Comparison of ENCODE assay signal across 8 cellular contexts in genomic region chr5:115542651-115543364, GRCh38. TPM values are rescaled to one million over a fixed set of nuclear protein-coding genes. Genes with fewer than 3 reads are reported as not detected.
A peak's percentile ranks its signal among the peaks of the same experiment; 100 is the strongest.
DNase-seq lines count a peak whose midpoint lies in the region; ATAC-seq lines count a peak whose summit lies in the region.

No MANE protein-coding gene starts in this region.

- no peaks in the 10 kb centered on the region for H3K9me3 Mint-ChIP-seq in activated CD8-positive, alpha-beta T cell treated with anti-CD3 and anti-CD28 coated beads, Interleukin-2, amount 10 ng/mL, durations not matched to agents 7 days and 5 days (ENCODE audit: insufficient read depth)
- no peaks in the 10 kb centered on the region for H3K9me3 Mint-ChIP-seq in immature natural killer cell

- no peaks in the 10 kb centered on the region for H3K27me3 Mint-ChIP-seq in activated CD8-positive, alpha-beta T cell treated with anti-CD3 and anti-CD28 coated beads, Interleukin-2, amount 10 ng/mL, durations not matched to agents 7 days and 5 days (ENCODE audit: low read depth)
- H3K27me3 Mint-ChIP-seq in immature natural killer cell (ENCODE audit: low read depth in 3 of 3) = peaks cover 0 to 9% (median 2%) of the 10 kb centered on the region in 3 donors

- H3K36me3 Mint-ChIP-seq in activated CD8-positive, alpha-beta T cell treated with anti-CD3 and anti-CD28 coated beads, Interleukin-2, amount 10 ng/mL, durations not matched to agents 7 days and 5 days (ENCODE audit: low read depth) = peaks cover 67% of the 10 kb centered on the region
- peaks cover 4 to 14% (median 8%) of the 10 kb centered on the region in 3 donors for H3K36me3 Mint-ChIP-seq in immature natural killer cell

- POLR2A ChIA-PET in activated CD8-positive, alpha-beta T cell treated with anti-CD3 and anti-CD28 coated beads, Interleukin-2, amount 10 ng/mL, durations not matched to agents 7 days and 5 days (lab: Charles Lee) = interaction anchor here (1.2 to 3.6 kb wide), 5 partner anchors 8 to 298 kb away, joined by 3 to 33 read pairs (median 10); partner anchors contain the start of genes AP3S1, ATG12 and TMED7

- DNase-seq in SKM-1 treated with dmso at 0.1 percent for 144 hours (lab: John Stamatoyannopoulos, UW; ENCODE audit: unreplicated experiment) (peak; percentile 6), SKM-1 (lab: John Stamatoyannopoulos, UW; ENCODE audit: unreplicated experiment) (no peak), immature natural killer cell (no peak), superior temporal gyrus (ENCODE audit: extremely low spot score) (peak; percentile 56), GM03348 (ENCODE audit: low spot score) (no peak)
- no peak for DNase-seq in activated CD8-positive, alpha-beta T cell treated with anti-CD3 and anti-CD28 coated beads, Interleukin-2, amount 10 ng/mL, durations not matched to agents 7 days and 5 days
- DNase-seq in stimulated activated naive CD4-positive, alpha-beta T cell (lab: John Stamatoyannopoulos, UW) = no peak

- peak overlapping the region; percentile 99 for H3K4me3 Mint-ChIP-seq in activated CD8-positive, alpha-beta T cell treated with anti-CD3 and anti-CD28 coated beads, Interleukin-2, amount 10 ng/mL, durations not matched to agents 7 days and 5 days
- H3K4me3 Mint-ChIP-seq in immature natural killer cell = peak overlapping the region; percentile 88 to 99 (median 97)

- ATAC-seq in activated CD8-positive, alpha-beta T cell treated with anti-CD3 and anti-CD28 coated beads, Interleukin-2, amount 10 ng/mL, durations not matched to agents 7 days and 5 days = no peak
- no peak for ATAC-seq in HG02973 (IDR thresholded peaks at IDR 0.05; ENCODE audit: unreplicated experiment)

- peaks cover 54% of the 10 kb centered on the region for H3K4me1 Mint-ChIP-seq in activated CD8-positive, alpha-beta T cell treated with anti-CD3 and anti-CD28 coated beads, Interleukin-2, amount 10 ng/mL, durations not matched to agents 7 days and 5 days (ENCODE audit: low read depth)
- peaks cover 67 to 69% of the 10 kb centered on the region in 2 donors for H3K4me1 Mint-ChIP-seq in immature natural killer cell

- peak overlapping the region; percentile 99 for H3K27ac Mint-ChIP-seq in activated CD8-positive, alpha-beta T cell treated with anti-CD3 and anti-CD28 coated beads, Interleukin-2, amount 10 ng/mL, durations not matched to agents 7 days and 5 days
- H3K27ac Mint-ChIP-seq in immature natural killer cell = peak overlapping the region; percentile 95 to 98 (median 97)

- CTCF ChIA-PET in activated CD8-positive, alpha-beta T cell treated with anti-CD3 and anti-CD28 coated beads, Interleukin-2, amount 10 ng/mL, durations not matched to agents 7 days and 5 days (lab: Charles Lee) = interaction anchor here (0.9 to 1.3 kb wide), 2 partner anchors 8 to 35 kb away, joined by 3 to 4 read pairs; no protein-coding TSS in a partner anchor

RNA-seq across cellular contexts. Expression of gene FEM1C, which starts 1.8 kb away (rescaled TPM):
- total RNA-seq in activated CD8-positive, alpha-beta T cell treated with anti-CD3 and anti-CD28 coated beads, Interleukin-2, amount 10 ng/mL, durations not matched to agents 7 days and 5 days = 10 to 100 TPM; 13.6 to 15.0 TPM
- polyA plus RNA-seq in immature natural killer cell = 1 to 10 TPM in 2 of 3 donors, under 1 TPM in 1; 0.73 to 2.0 (median 1.5) TPM

RNA-seq across cellular contexts. Expression of gene TICAM2, which starts 59.5 kb away (rescaled TPM):
- total RNA-seq in activated CD8-positive, alpha-beta T cell treated with anti-CD3 and anti-CD28 coated beads, Interleukin-2, amount 10 ng/mL, durations not matched to agents 7 days and 5 days = under 1 TPM; 0.47 to 0.55 TPM
- polyA plus RNA-seq in immature natural killer cell = under 1 TPM in 1 of 3 donors, not detected in 2; 0.78 TPM

Comparison
In these comparisons a context has a peak if more than half of its experiments do, and no peak if none do; other contexts are left out.
1. DNase-seq: peak in SKM-1 treated with dmso at 0.1 percent for 144 hours (single experiment) and superior temporal gyrus (single experiment); none in SKM-1 (single experiment), activated CD8-positive, alpha-beta T cell treated with anti-CD3 and anti-CD28 coated beads, Interleukin-2, amount 10 ng/mL, durations not matched to agents 7 days and 5 days (single experiment), immature natural killer cell (0 of 3), stimulated activated naive CD4-positive, alpha-beta T cell (0 of 6) and GM03348 (single experiment).